In the genomic region with DNA sequence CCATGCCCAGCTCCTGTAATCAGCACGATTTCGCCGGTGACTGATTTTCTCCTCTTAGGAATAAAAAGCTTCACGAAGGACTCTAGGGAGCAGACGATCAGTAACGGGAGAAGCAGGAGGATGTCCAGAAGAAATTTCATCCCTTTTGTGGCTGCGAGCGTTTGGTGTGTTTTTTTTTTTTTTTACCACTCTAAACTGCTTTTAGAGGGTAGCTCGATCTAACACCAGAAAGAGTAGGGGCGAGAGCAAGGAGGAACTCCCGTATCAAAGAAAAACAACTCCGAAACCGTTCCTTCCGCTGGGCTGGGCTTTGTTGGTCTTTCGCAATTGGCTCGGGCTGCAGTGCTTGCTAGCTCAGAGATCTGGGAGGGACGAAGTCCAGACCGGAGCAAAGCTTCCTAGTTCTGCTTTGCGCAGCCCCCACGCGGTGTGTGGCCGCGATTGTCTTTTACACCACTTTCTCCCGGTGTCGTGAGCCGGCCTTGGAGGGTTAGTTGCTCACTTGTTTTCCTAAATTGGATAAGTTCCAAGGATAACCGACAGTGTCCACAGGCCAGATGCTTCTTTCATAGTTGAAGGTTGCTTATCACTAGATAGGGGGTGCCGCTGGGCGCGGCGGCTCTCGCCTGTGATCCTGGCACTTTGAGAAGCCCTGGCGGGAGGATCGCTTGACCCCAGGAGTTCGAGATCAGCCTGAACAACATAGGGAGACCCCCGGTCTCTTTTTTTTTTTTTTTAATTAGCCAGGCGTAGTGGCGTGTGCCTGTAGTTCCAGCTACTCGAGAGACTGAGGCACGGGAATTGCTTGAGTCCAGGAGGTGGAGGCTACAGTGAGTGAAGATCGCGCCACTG, we compare ENCODE assay signal across 8 cellular contexts. TPM values are rescaled to one million over a fixed set of nuclear protein-coding genes. Genes with fewer than 3 reads are reported as not detected.
DNase-seq lines count a peak whose midpoint lies in the region; ATAC-seq and TF ChIP-seq lines count a peak whose summit lies in the region.

A gene with protein sequence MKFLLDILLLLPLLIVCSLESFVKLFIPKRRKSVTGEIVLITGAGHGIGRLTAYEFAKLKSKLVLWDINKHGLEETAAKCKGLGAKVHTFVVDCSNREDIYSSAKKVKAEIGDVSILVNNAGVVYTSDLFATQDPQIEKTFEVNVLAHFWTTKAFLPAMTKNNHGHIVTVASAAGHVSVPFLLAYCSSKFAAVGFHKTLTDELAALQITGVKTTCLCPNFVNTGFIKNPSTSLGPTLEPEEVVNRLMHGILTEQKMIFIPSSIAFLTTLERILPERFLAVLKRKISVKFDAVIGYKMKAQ (minus strand): TSS at position 258 of the 852 bp plus-strand sequence. CDS start 118 bp downstream, at position 140.

- H3K27ac ChIP-seq in CD8-positive, alpha-beta memory T cell (ENCODE audit: low read depth, low read length) = peak within 1 kb of the TSS; percentile 83
- peak within 1 kb of the TSS; percentile 85 for H3K27ac ChIP-seq in lower lobe of right lung

- peak; percentile 69 to 89 (median 81) for DNase-seq in CD8-positive, alpha-beta memory T cell
- DNase-seq in HS-27A (ENCODE audit: low read depth) = peak; percentile 73
- DNase-seq in NK-92 (lab: John Stamatoyannopoulos, UW; ENCODE audit: unreplicated experiment) = peak; percentile 2
- DNase-seq in activated CD8-positive, alpha-beta memory T cell treated with anti-CD3 and anti-CD28 coated beads for 1 hour (ENCODE audit: extremely low read depth in 1 of 2, low read depth in 1 of 2) = peak; percentile 49 to 58
- DNase-seq in effector CD4-positive, alpha-beta T cell = peak; percentile 75
- peak; percentile 93 for DNase-seq in lower lobe of right lung
- peak; percentile 59 to 77 (median 62) for DNase-seq in stimulated activated CD4-positive, alpha-beta T cell treated with anti-CD3 and anti-CD28 coated beads, TNF-alpha, amount 100 ng/mL, for 24 hours (ENCODE audit: low read depth in 3 of 3)

- CTCF ChIA-PET in CD8-positive, alpha-beta memory T cell (lab: Charles Lee) = interaction anchor here (0.7 to 4.4 kb wide), 11 partner anchors 9 to 457 kb away, joined by 3 to 25 read pairs (median 4); a partner anchor contains a TSS

- peaks cover 48 to 63% (median 63%) of the 10 kb centered on the region in 3 donors for H3K4me1 Mint-ChIP-seq in CD8-positive, alpha-beta memory T cell

- TF ChIP-seq CTCF in lower lobe of right lung (IDR thresholded peaks at IDR 0.05) = peak; percentile 23

- intact Hi-C loops in lower lobe of right lung (cut with DNase I) = no loop called here

- H3K9me3 Mint-ChIP-seq in CD8-positive, alpha-beta memory T cell = peaks cover 0 to 5% (median 0%) of the 10 kb centered on the region in 5 donors

- H3K4me3 ChIP-seq in CD8-positive, alpha-beta memory T cell (ENCODE audit: low read length) = peak within 1 kb of the TSS; percentile 97
- peak within 1 kb of the TSS; percentile 71 for H3K4me3 ChIP-seq in lower lobe of right lung

- H3K4me3 Mint-ChIP-seq in CD8-positive, alpha-beta memory T cell = peak within 1 kb of the TSS; percentile 89 to 99 (median 94)

- POLR2A ChIA-PET in CD8-positive, alpha-beta memory T cell (lab: Charles Lee) = interaction anchor here (0.6 to 1.9 kb wide), 6 partner anchors 31 to 893 kb away, joined by 3 to 38 read pairs (median 4); a partner anchor contains a TSS

- no peaks in the 10 kb centered on the region for H3K27me3 ChIP-seq in CD8-positive, alpha-beta memory T cell (ENCODE audit: insufficient read depth, low read length, poor library complexity, severe bottlenecking)
- H3K27me3 ChIP-seq in lower lobe of right lung (ENCODE audit: low read depth) = no peaks in the 10 kb centered on the region

- H3K4me1 ChIP-seq in CD8-positive, alpha-beta memory T cell (ENCODE audit: insufficient read depth, low read length) = peaks cover 33% of the 10 kb centered on the region
- peaks cover 16% of the 10 kb centered on the region for H3K4me1 ChIP-seq in lower lobe of right lung

- H3K36me3 Mint-ChIP-seq in CD8-positive, alpha-beta memory T cell = peaks cover 3 to 16% (median 4%) of the 10 kb centered on the region in 3 donors

- H3K9me3 ChIP-seq in CD8-positive, alpha-beta memory T cell (ENCODE audit: low read length) = no peaks in the 10 kb centered on the region
- no peaks in the 10 kb centered on the region for H3K9me3 ChIP-seq in lower lobe of right lung

- no peaks in the 10 kb centered on the region for H3K36me3 ChIP-seq in CD8-positive, alpha-beta memory T cell (ENCODE audit: insufficient read depth, low read length)
- H3K36me3 ChIP-seq in lower lobe of right lung = no peaks in the 10 kb centered on the region

- no peaks in the 10 kb centered on the region for H3K27me3 Mint-ChIP-seq in CD8-positive, alpha-beta memory T cell

- H3K27ac Mint-ChIP-seq in CD8-positive, alpha-beta memory T cell = peak within 1 kb of the TSS; percentile 86 to 98 (median 93)

- ATAC-seq in GM19467 (IDR thresholded peaks at IDR 0.05; ENCODE audit: unreplicated experiment) (peak; percentile 99), lower lobe of right lung (peak; percentile 99)

RNA-seq across cellular contexts. Expression of the gene that starts here (rescaled TPM):
- 10 to 100 TPM; 26.7 to 27.0 TPM for total RNA-seq in CD8-positive, alpha-beta memory T cell
- 89.0 TPM for polyA plus RNA-seq in CD8-positive, alpha-beta memory T cell
- 140 TPM for total RNA-seq in lower lobe of right lung

Comparison
In these comparisons a context has a peak if more than half of its experiments do, and no peak if none do; other contexts are left out.
1. Peak in every context shown above with its lines: DNase-seq, ATAC-seq, H3K4me3 ChIP-seq and H3K27ac ChIP-seq.
2. DNase-seq: peak in every context shown above with its lines; median percentile 93 in lower lobe of right lung; 81 in CD8-positive, alpha-beta memory T cell; 75 in effector CD4-positive, alpha-beta T cell; 73 in HS-27A; 62 in stimulated activated CD4-positive, alpha-beta T cell treated with anti-CD3 and anti-CD28 coated beads, TNF-alpha, amount 100 ng/mL, for 24 hours; 54 in activated CD8-positive, alpha-beta memory T cell treated with anti-CD3 and anti-CD28 coated beads for 1 hour; 2 in NK-92.